In genomic region chr4:188623314-188623854, GRCh38 we compare ENCODE assay signal across 32 cellular contexts.
"Had no signal": no experiment of that assay in that cellular context is flagged by ENCODE, and none has a peak within 500 bp of the region (broad histone marks: within the 10 kb centered on the region; RNA-seq: fewer than 3 reads in every experiment).

No MANE protein-coding gene starts in this region.

- DNase-seq: activated B cell treated with CpG ODN at 0.5 μM for 24 hours; activated CD4-positive, alpha-beta memory T cell treated with anti-CD3 and anti-CD28 coated beads for 36 hours; activated CD4-positive, alpha-beta T cell treated with anti-CD3 and anti-CD28 coated beads for 48 hours; activated CD4-positive, alpha-beta T cell treated with anti-CD3 and anti-CD28 coated beads, Interleukin-2, amount 50 U/mL, for 1 hour; activated CD8-positive, alpha-beta memory T cell treated with anti-CD3 and anti-CD28 coated beads, Interleukin-2, amount 10 ng/mL, durations not matched to agents 7 days and 5 days; activated CD8-positive, alpha-beta memory T cell treated with anti-CD3 and anti-CD28 coated beads, Interleukin-2, amount 50 U/mL, for 4 hours; activated CD8-positive, alpha-beta T cell treated with anti-CD3 and anti-CD28 coated beads, Interleukin-2, amount 10 ng/mL, durations not matched to agents 7 days and 5 days; activated effector memory CD4-positive, alpha-beta T cell treated with anti-CD3 and anti-CD28 coated beads, Interleukin-2, amount 50 U/mL, for 16 hours; activated naive CD4-positive, alpha-beta T cell treated with anti-CD3 and anti-CD28 coated beads, Interleukin-2, amount 10 ng/mL, durations not matched to agents 7 days and 5 days; activated naive CD8-positive, alpha-beta T cell treated with anti-CD3 and anti-CD28 coated beads, Interleukin-2, amount 10 ng/mL, durations not matched to agents 7 days and 5 days; activated T-cell treated with anti-CD3 and anti-CD28 coated beads, Interleukin-2, amount 50 U/mL, for 1 hour; activated T-cell treated with anti-CD3 and anti-CD28 coated beads, Interleukin-2, amount 50 U/mL, for 48 hours; central memory CD4-positive, alpha-beta T cell; cerebellar nuclear complex; cortex of kidney; dermis blood vessel endothelial cell; effector CD4-positive, alpha-beta T cell; effector memory CD8-positive, alpha-beta T cell; esophagus squamous epithelium; foreskin melanocyte; head of caudate nucleus; T-helper 1 cell; T-helper 17 cell; T1000; WERI-Rb-1 had no signal

- H3K36me3 ChIP-seq: ascending aorta, breast epithelium, cardiac muscle cell, esophagus squamous epithelium, WERI-Rb-1 had no signal

- H3K4me3 ChIP-seq: ascending aorta, breast epithelium, cardiac muscle cell, esophagus squamous epithelium had no signal

- H3K27ac ChIP-seq: ascending aorta, breast epithelium, cardiac muscle cell, epithelial cell of prostate, esophagus squamous epithelium, WERI-Rb-1 had no signal

- H3K4me1 ChIP-seq: ascending aorta, breast epithelium, esophagus squamous epithelium had no signal

- ATAC-seq: activated CD4-positive, CD25-positive, alpha-beta regulatory T cell treated with anti-CD3 and anti-CD28 coated beads, Interleukin-2, amount 50 U/mL, for 24 hours; activated CD8-positive, alpha-beta memory T cell treated with anti-CD3 and anti-CD28 coated beads, Interleukin-2, amount 10 ng/mL, durations not matched to agents 7 days and 5 days; activated CD8-positive, alpha-beta T cell treated with anti-CD3 and anti-CD28 coated beads, Interleukin-2, amount 10 ng/mL, durations not matched to agents 7 days and 5 days; activated naive CD4-positive, alpha-beta T cell treated with anti-CD3 and anti-CD28 coated beads, Interleukin-2, amount 50 U/mL, for 72 hours; effector memory CD8-positive, alpha-beta T cell; T-helper 17 cell had no signal

- H3K27me3 ChIP-seq: ascending aorta, breast epithelium, cardiac muscle cell, esophagus squamous epithelium had no signal

- FAIRE-seq: endothelial cell of umbilical vein had no signal

- H3K9me3 ChIP-seq: ascending aorta, breast epithelium, esophagus squamous epithelium had no signal
